In the genomic region with DNA sequence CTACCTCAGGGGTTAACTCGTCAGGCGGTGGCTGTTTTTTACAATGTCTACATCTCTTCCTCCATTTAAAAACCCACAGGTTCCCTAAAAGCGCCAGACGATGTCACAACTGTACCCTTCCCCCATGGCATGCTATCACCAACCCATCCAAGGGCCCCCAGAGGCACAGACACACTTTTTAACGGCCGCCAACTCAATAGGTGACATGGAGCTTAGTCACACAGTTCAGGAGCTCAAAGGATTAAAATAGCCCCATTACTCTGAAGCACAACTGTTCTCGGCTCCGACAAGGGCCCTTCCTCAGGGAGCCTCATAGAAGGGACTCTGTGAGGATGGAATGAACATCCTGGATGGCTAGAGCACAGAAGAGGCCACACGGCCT, we compare ENCODE assay signal across 10 cellular contexts. TPM values are rescaled to one million over a fixed set of nuclear protein-coding genes. Genes with fewer than 3 reads are reported as not detected.
DNase-seq lines count a peak whose midpoint lies in the region; ATAC-seq, FAIRE-seq and TF ChIP-seq lines count a peak whose summit lies in the region.
"Had no signal": no experiment of that assay in that cellular context is flagged by ENCODE, and none has a peak within 500 bp of the region (broad histone marks: within the 10 kb centered on the region; RNA-seq: fewer than 3 reads in every experiment).

No MANE protein-coding gene starts in this region.

- intact Hi-C loops in right lobe of liver (cut with DNase I): no loop called here
- intact Hi-C loops in HepG2 (cut with micrococcal nuclease; ENCODE audit: unreplicated experiment): no loop called here

- POLR2A ChIA-PET in HepG2 (lab: Yijun Ruan, JAX): no interaction called here

- CTCF ChIA-PET in HepG2 (lab: Yijun Ruan, JAX; ENCODE audit: low intra/inter-chr PET ratio, low total read pairs): no interaction called here

- H3K36me3 ChIP-seq in right lobe of liver (no peaks in the 10 kb centered on the region), HepG2 (replicated peaks in 1 of 2; ENCODE audit: control insufficient read depth in 1 of 2, insufficient read depth in 2 of 2, low read length in 2 of 2) (no peaks in the 10 kb centered on the region), upper lobe of left lung (no peaks in the 10 kb centered on the region)
- H3K36me3 ChIP-seq: uterus had no signal

- in situ Hi-C loops in HepG2 (cut with HindIII; ENCODE audit: extremely low pct_ligation_motif_present, low pct_unique_long_range_greater_than_20kb): no loop called here

- no peaks in the 10 kb centered on the region for H3K36me3 Mint-ChIP-seq in activated naive CD4-positive, alpha-beta T cell treated with anti-CD3 and anti-CD28 coated beads, Interleukin-2, amount 50 U/mL, for 72 hours

- H3K27me3 ChIP-seq in right lobe of liver (no peaks in the 10 kb centered on the region), HepG2 (ENCODE audit: control insufficient read depth in 1 of 2, insufficient read depth in 2 of 2, low read length in 2 of 2) (no peaks in the 10 kb centered on the region), upper lobe of left lung (no peaks in the 10 kb centered on the region)
- H3K27me3 ChIP-seq: uterus had no signal

- H3K79me2 ChIP-seq in HepG2 (ENCODE audit: insufficient read depth, low read length): no peaks in the 10 kb centered on the region

- no TSS peak for BruUV-seq in HepG2 (replicated peaks; lab: Mats Ljungman, UMichigan)

- H3K9me3 ChIP-seq in right lobe of liver (no peaks in the 10 kb centered on the region), HepG2 (ENCODE audit: low read length) (no peaks in the 10 kb centered on the region), upper lobe of left lung (no peaks in the 10 kb centered on the region)
- H3K9me3 ChIP-seq: uterus had no signal

- ATAC-seq in right lobe of liver (peak in 3 of 4 donors; percentile 30 to 37 (median 30)), HepG2 (no peak), upper lobe of left lung (ENCODE audit: low FRiP score in 2 of 2) (peak; percentile 16 to 26), GM21717 (IDR thresholded peaks at IDR 0.05; ENCODE audit: unreplicated experiment) (no peak)
- ATAC-seq in activated naive CD4-positive, alpha-beta T cell treated with anti-CD3 and anti-CD28 coated beads, Interleukin-2, amount 50 U/mL, for 72 hours: peak; percentile 72 to 78

- H2AFZ ChIP-seq in HepG2 (ENCODE audit: low read length): no peak overlapping the region

- H3K27ac ChIP-seq in right lobe of liver: no peak overlapping the region
- no peak overlapping the region for H3K27ac ChIP-seq in HepG2 (ENCODE audit: extremely low read length, insufficient read depth, low read length)
- peak overlapping the region in 3 of 4 donors; percentile 30 to 64 (median 52) for H3K27ac ChIP-seq in upper lobe of left lung
- H3K27ac ChIP-seq: uterus had no signal

- no peak for FAIRE-seq in HepG2 (lab: Jason Lieb, UNC)

- no peak for DNase-seq in right lobe of liver
- DNase-seq in HepG2 (ENCODE audit: low spot score): no peak
- peak; percentile 82 for DNase-seq in M059J (ENCODE audit: low read depth)
- DNase-seq in activated naive CD4-positive, alpha-beta T cell treated with anti-CD3 and anti-CD28 coated beads, Interleukin-2, amount 50 U/mL, for 72 hours (ENCODE audit: low spot score in 2 of 2): no peak
- DNase-seq in upper lobe of left lung: no peak
- no peak for DNase-seq in NCI-H1436 (lab: John Stamatoyannopoulos, UW)
- no peak for DNase-seq in ureter (ENCODE audit: low spot score)
- DNase-seq: COR-L47, uterus had no signal

- H3K4me3 ChIP-seq in right lobe of liver (no peak overlapping the region), HepG2 (replicated peaks in 1 of 3; ENCODE audit: insufficient read depth in 1 of 3, low read depth in 2 of 3, low read length in 3 of 3) (no peak overlapping the region), upper lobe of left lung (no peak overlapping the region)
- H3K4me3 ChIP-seq: uterus had no signal

- peak overlapping the region in 1 of 2 donors; percentile 71 for H3K27ac Mint-ChIP-seq in activated naive CD4-positive, alpha-beta T cell treated with anti-CD3 and anti-CD28 coated beads, Interleukin-2, amount 50 U/mL, for 72 hours

- no peak overlapping the region for H3K9ac ChIP-seq in HepG2 (ENCODE audit: insufficient read depth, low read depth, low read length)

- no peak overlapping the region for H3K4me2 ChIP-seq in HepG2 (ENCODE audit: low read depth, low read length)

- no peak for TF ChIP-seq EP300 in HepG2 (IDR thresholded peaks at IDR 0.05; ENCODE audit: low read depth in 2 of 2, low read length in 2 of 2)
- no peak for TF ChIP-seq EP300 in HepG2 (CRISPR knock-in tag; IDR thresholded peaks at IDR 0.05; ENCODE audit: borderline replicate concordance)
- no peak for TF ChIP-seq EP300 in upper lobe of left lung (IDR thresholded peaks at IDR 0.05)

- TF ChIP-seq POLR2A in right lobe of liver (IDR thresholded peaks at IDR 0.05) (no peak), HepG2 (IDR thresholded peaks at IDR 0.05; ENCODE audit: insufficient read depth in 1 of 2, low read depth in 2 of 2, low read length in 2 of 2) (no peak), upper lobe of left lung (IDR thresholded peaks at IDR 0.05) (no peak)

- H3K9me3 Mint-ChIP-seq in activated naive CD4-positive, alpha-beta T cell treated with anti-CD3 and anti-CD28 coated beads, Interleukin-2, amount 50 U/mL, for 72 hours: no peaks in the 10 kb centered on the region

- H4K20me1 ChIP-seq in HepG2 (ENCODE audit: insufficient read depth, low read length): no peaks in the 10 kb centered on the region

- TF ChIP-seq CTCF in right lobe of liver (IDR thresholded peaks at IDR 0.05) (no peak), HepG2 (CRISPR knock-in tag; IDR thresholded peaks at IDR 0.05) (no peak), upper lobe of left lung (IDR thresholded peaks at IDR 0.05) (no peak)

- H3K4me1 ChIP-seq in right lobe of liver: peaks cover 0 to 1% (median 0%) of the 10 kb centered on the region in 4 donors
- peaks cover 37% of the 10 kb centered on the region for H3K4me1 ChIP-seq in HepG2 (ENCODE audit: insufficient read depth, low read length)
- peaks cover 0 to 6% (median 2%) of the 10 kb centered on the region in 4 donors for H3K4me1 ChIP-seq in upper lobe of left lung
- H3K4me1 ChIP-seq: uterus had no signal

- WGBS in right lobe of liver (ENCODE audit: insufficient coverage, low coverage, low lambda C conversion rate, missing lambda C conversion rate): 53% methylated on average over 6 of the region's 9 CpGs
- WGBS in HepG2 (ENCODE audit: low lambda C conversion rate): 80% methylated on average over 4 of the region's 9 CpGs
- WGBS in upper lobe of left lung, 2 donors: 56 to 90% methylated on average over 8 to 9 of the region's 9 CpGs

- no peak for TF ChIP-seq RAD21 in HepG2 (CRISPR knock-in tag; IDR thresholded peaks at IDR 0.05)

TF ChIP-seq in HepG2, 621 proteins besides CTCF, POLR2A, EP300 and RAD21 (continues in another document):
- TF ChIP-seq ZNF720 (CRISPR knock-in tag; IDR thresholded peaks at IDR 0.05): no peak
- TF ChIP-seq DMAP1 (CRISPR knock-in tag; IDR thresholded peaks at IDR 0.05): no peak
- TF ChIP-seq SP2 (CRISPR knock-in tag; IDR thresholded peaks at IDR 0.05): no peak
- TF ChIP-seq KDM2A (CRISPR knock-in tag; IDR thresholded peaks at IDR 0.05; ENCODE audit: borderline replicate concordance, low read depth): no peak
- TF ChIP-seq GATAD1 (CRISPR knock-in tag; IDR thresholded peaks at IDR 0.05): no peak
- no peak for TF ChIP-seq ZBTB42 (CRISPR knock-in tag; IDR thresholded peaks at IDR 0.05)
- TF ChIP-seq CBX1 (IDR thresholded peaks at IDR 0.05; ENCODE audit: low read depth): no peak
- no peak for TF ChIP-seq ZNF383 (CRISPR knock-in tag; IDR thresholded peaks at IDR 0.05; ENCODE audit: borderline replicate concordance)
- no peak for TF ChIP-seq ZNF703 (CRISPR knock-in tag; IDR thresholded peaks at IDR 0.05; ENCODE audit: borderline replicate concordance)

RNA-seq across cellular contexts. Expression of a gene that starts 12.4 kb away (rescaled TPM):
- 10 to 100 TPM in 2 of 6 experiments, 1 to 10 TPM in 4; 7.3 to 14.1 (median 8.9) TPM for total RNA-seq in right lobe of liver
- total RNA-seq in HepG2 (2016; rRNA removed; fragmentation: Illumina TruSeq; extraction: Trizol): 10.4 and 12.6 TPM in 2 replicates
- 6.6 and 8.2 TPM in 2 replicates for total RNA-seq in HepG2 (2016; cell fraction: cytosol; rRNA removed; fragmentation: Illumina TruSeq; extraction: Trizol; ENCODE audit: low read depth)
- total RNA-seq in HepG2 (2016; cell fraction: insoluble cytoplasmic fraction; rRNA removed; fragmentation: Illumina TruSeq; extraction: Trizol): 10.1 and 10.9 TPM in 2 replicates
- 19.6 and 22.2 TPM in 2 replicates for total RNA-seq in HepG2 (2016; cell fraction: membrane; rRNA removed; fragmentation: Illumina TruSeq; extraction: Trizol)
- total RNA-seq in HepG2 (2016; cell fraction: nucleus; rRNA removed; fragmentation: Illumina TruSeq; extraction: Trizol): 5.4 and 10.1 TPM in 2 replicates
- polyA plus RNA-seq in HepG2 (2011; rRNA removed): 9.2 and 10.0 TPM in 2 replicates
- polyA plus RNA-seq in HepG2 (2011; cell fraction: cytosol; rRNA removed): 8.3 and 10.3 TPM in 2 replicates
- polyA plus RNA-seq in HepG2 (2011; cell fraction: nucleus; rRNA removed): 4.1 and 5.0 TPM in 2 replicates
- 16.3 and 20.9 TPM in 2 replicates for polyA plus RNA-seq in HepG2 (2012)
- polyA plus RNA-seq in HepG2 (2016; cell fraction: cytosol; fragmentation: Illumina TruSeq; extraction: Trizol; ENCODE audit: low read depth): 10.8 and 11.2 TPM in 2 replicates
- polyA plus RNA-seq in HepG2 (2016; cell fraction: insoluble cytoplasmic fraction; fragmentation: Illumina TruSeq; extraction: Trizol; ENCODE audit: low read depth): 19.5 and 20.3 TPM in 2 replicates
- polyA plus RNA-seq in HepG2 (2016; cell fraction: membrane; fragmentation: Illumina TruSeq; extraction: Trizol; ENCODE audit: low read depth): 23.3 and 26.3 TPM in 2 replicates
- polyA plus RNA-seq in HepG2 (2016; cell fraction: nucleus; fragmentation: Illumina TruSeq; extraction: Trizol; ENCODE audit: insufficient read depth, low read depth): 14.0 and 14.2 TPM in 2 replicates
- 8.4 and 23.9 TPM in 2 replicates for polyA minus RNA-seq in HepG2 (2011; rRNA and poly(A)+ RNA removed; ENCODE audit: low replicate concordance)
- 10.6 and 12.6 TPM in 2 replicates for polyA minus RNA-seq in HepG2 (2011; cell fraction: cytosol; rRNA and poly(A)+ RNA removed)
- 8.4 and 18.0 TPM in 2 replicates for polyA minus RNA-seq in HepG2 (2011; cell fraction: nucleus; rRNA and poly(A)+ RNA removed)
- total RNA-seq in M059J (2014; rRNA removed; shearing (Covaris generic)): 35.7 and 42.7 TPM in 2 replicates
- 10 to 100 TPM; 76.0 to 97.3 TPM for total RNA-seq in activated naive CD4-positive, alpha-beta T cell treated with anti-CD3 and anti-CD28 coated beads, Interleukin-2, amount 50 U/mL, for 72 hours
- 10 to 100 TPM; 17.8 to 53.4 (median 41.8) TPM for total RNA-seq in upper lobe of left lung
- total RNA-seq in ureter: 18.0 TPM

Comparison
In these comparisons a context has a peak if more than half of its experiments do, and no peak if none do; other contexts are left out.
1. ATAC-seq: peak in right lobe of liver (3 of 4), activated naive CD4-positive, alpha-beta T cell treated with anti-CD3 and anti-CD28 coated beads, Interleukin-2, amount 50 U/mL, for 72 hours (2 of 2) and upper lobe of left lung (2 of 2); none in HepG2 (single experiment) and GM21717 (single experiment).
2. H3K27ac ChIP-seq: peak in upper lobe of left lung (3 of 4); none in right lobe of liver (0 of 3) and HepG2 (single experiment).